ENCODE assay signal across 1 cellular context in the genomic region with DNA sequence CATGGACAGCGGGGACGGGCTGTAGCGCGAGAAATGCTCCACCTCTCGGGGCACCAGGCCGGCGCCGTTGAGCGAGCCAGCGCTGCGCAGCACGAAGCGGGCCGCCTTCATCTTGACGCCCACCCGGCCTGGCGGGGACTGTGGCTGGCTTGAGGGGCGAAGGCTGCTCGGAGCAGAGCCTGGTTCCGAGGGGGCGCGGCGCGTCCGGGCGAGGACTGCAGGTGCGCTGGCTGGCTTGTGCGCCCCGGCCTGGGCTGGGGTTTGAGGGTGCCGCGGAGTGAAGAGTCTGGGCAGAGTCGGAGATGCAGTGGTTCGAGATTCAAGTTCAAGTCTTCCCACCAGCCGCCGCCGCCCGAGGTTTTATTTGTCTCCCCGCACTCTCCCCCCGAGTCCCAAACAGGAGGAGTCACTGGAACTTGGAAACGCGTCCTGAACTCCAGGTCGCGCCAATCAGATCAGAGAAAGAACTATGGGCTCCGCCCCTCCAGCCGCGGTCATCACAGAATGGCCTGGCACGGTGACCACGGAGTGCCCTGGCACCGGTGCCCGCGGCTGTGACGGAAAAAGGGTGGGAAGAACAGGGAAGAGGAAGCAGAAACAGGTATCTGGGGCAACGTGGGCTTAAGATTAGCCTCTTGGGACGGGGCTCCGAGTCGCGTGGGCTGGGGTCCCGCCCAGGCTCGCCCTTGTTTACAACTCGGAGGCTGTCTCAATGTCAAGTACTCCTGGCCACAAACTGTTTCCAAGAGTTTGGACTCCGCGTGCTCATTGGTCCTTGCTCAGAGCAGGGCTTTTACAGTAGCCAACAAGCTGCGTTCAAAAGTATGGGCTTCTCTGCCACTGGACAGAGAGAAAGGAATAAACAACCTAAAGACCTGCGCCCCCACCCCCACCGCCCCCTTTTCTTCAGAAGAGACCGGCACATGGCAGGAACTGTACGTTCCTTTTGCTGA.
TF ChIP-seq lines count a peak whose summit lies in the region.

PDK4 (minus strand) TSS at position 334 of the 953 bp plus-strand sequence; CDS start at position 111, 223 bp downstream.

TF ChIP-seq in HepG2, 621 proteins besides CTCF, POLR2A, EP300 and RAD21 (continued from another document and continues in another):
- TF ChIP-seq, protein P1, sequence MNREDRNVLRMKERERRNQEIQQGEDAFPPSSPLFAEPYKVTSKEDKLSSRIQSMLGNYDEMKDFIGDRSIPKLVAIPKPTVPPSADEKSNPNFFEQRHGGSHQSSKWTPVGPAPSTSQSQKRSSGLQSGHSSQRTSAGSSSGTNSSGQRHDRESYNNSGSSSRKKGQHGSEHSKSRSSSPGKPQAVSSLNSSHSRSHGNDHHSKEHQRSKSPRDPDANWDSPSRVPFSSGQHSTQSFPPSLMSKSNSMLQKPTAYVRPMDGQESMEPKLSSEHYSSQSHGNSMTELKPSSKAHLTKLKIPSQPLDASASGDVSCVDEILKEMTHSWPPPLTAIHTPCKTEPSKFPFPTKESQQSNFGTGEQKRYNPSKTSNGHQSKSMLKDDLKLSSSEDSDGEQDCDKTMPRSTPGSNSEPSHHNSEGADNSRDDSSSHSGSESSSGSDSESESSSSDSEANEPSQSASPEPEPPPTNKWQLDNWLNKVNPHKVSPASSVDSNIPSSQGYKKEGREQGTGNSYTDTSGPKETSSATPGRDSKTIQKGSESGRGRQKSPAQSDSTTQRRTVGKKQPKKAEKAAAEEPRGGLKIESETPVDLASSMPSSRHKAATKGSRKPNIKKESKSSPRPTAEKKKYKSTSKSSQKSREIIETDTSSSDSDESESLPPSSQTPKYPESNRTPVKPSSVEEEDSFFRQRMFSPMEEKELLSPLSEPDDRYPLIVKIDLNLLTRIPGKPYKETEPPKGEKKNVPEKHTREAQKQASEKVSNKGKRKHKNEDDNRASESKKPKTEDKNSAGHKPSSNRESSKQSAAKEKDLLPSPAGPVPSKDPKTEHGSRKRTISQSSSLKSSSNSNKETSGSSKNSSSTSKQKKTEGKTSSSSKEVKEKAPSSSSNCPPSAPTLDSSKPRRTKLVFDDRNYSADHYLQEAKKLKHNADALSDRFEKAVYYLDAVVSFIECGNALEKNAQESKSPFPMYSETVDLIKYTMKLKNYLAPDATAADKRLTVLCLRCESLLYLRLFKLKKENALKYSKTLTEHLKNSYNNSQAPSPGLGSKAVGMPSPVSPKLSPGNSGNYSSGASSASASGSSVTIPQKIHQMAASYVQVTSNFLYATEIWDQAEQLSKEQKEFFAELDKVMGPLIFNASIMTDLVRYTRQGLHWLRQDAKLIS (CRISPR knock-in tag; IDR thresholded peaks at IDR 0.05): no peak
- TF ChIP-seq NCOA1 (CRISPR knock-in tag; IDR thresholded peaks at IDR 0.05) (no peak), ZNF280B (CRISPR knock-in tag; IDR thresholded peaks at IDR 0.05; ENCODE audit: borderline replicate concordance) (0 out of 2 replicates have a peak, but pooled peaks have one; percentile 53), ZNF263 (CRISPR knock-in tag; IDR thresholded peaks at IDR 0.05) (no peak), EEA1 (CRISPR knock-in tag; IDR thresholded peaks at IDR 0.05; ENCODE audit: borderline replicate concordance) (no peak), KDM2A (CRISPR knock-in tag; IDR thresholded peaks at IDR 0.05; ENCODE audit: borderline replicate concordance, low read depth) (0 out of 2 replicates have a peak, but pooled peaks have one; percentile 9), ZNF670 (CRISPR knock-in tag; IDR thresholded peaks at IDR 0.05; ENCODE audit: borderline replicate concordance) (no peak), ZNF282 (IDR thresholded peaks at IDR 0.05; ENCODE audit: partially characterized antibody) (no peak), TCF12 (IDR thresholded peaks at IDR 0.05) (no peak), TCF12 (CRISPR knock-in tag; IDR thresholded peaks at IDR 0.05) (no peak), SETDB1 (CRISPR knock-in tag; IDR thresholded peaks at IDR 0.05; ENCODE audit: borderline replicate concordance) (no peak), WIZ (CRISPR knock-in tag; IDR thresholded peaks at IDR 0.05) (no peak), ZNF777 (CRISPR knock-in tag; IDR thresholded peaks at IDR 0.05) (peak; percentile 29; the same call in 1 of the 2 replicates), HOXA3 (CRISPR knock-in tag; IDR thresholded peaks at IDR 0.05) (no peak), DR1 (CRISPR knock-in tag; IDR thresholded peaks at IDR 0.05) (no peak), ZNF547 (CRISPR knock-in tag; IDR thresholded peaks at IDR 0.05) (no peak), ZMYM2 (CRISPR knock-in tag; IDR thresholded peaks at IDR 0.05) (no peak), ATF7 (IDR thresholded peaks at IDR 0.05) (no peak), ATF7 (CRISPR knock-in tag; IDR thresholded peaks at IDR 0.05) (no peak), KDM1A (CRISPR knock-in tag; IDR thresholded peaks at IDR 0.05) (no peak), ZNF879 (CRISPR knock-in tag; IDR thresholded peaks at IDR 0.05) (no peak), HDAC2 (CRISPR knock-in tag; IDR thresholded peaks at IDR 0.05) (no peak), ZNF552 (CRISPR knock-in tag; IDR thresholded peaks at IDR 0.05; ENCODE audit: borderline replicate concordance) (no peak), HIVEP1 (CRISPR knock-in tag; IDR thresholded peaks at IDR 0.05) (0 out of 2 replicates have a peak, but pooled peaks have one; percentile 17), ZNF841 (CRISPR knock-in tag; IDR thresholded peaks at IDR 0.05; ENCODE audit: borderline replicate concordance) (no peak), ZNF660 (CRISPR knock-in tag; IDR thresholded peaks at IDR 0.05; ENCODE audit: borderline replicate concordance, low read depth) (no peak), PHF21A (CRISPR knock-in tag; IDR thresholded peaks at IDR 0.05) (no peak), ZBTB42 (CRISPR knock-in tag; IDR thresholded peaks at IDR 0.05) (no peak), GLI4 (CRISPR knock-in tag; IDR thresholded peaks at IDR 0.05; ENCODE audit: borderline replicate concordance) (no peak), PHB2 (IDR thresholded peaks at IDR 0.05; ENCODE audit: partially characterized antibody) (no peak)
- TF ChIP-seq, protein P2, sequence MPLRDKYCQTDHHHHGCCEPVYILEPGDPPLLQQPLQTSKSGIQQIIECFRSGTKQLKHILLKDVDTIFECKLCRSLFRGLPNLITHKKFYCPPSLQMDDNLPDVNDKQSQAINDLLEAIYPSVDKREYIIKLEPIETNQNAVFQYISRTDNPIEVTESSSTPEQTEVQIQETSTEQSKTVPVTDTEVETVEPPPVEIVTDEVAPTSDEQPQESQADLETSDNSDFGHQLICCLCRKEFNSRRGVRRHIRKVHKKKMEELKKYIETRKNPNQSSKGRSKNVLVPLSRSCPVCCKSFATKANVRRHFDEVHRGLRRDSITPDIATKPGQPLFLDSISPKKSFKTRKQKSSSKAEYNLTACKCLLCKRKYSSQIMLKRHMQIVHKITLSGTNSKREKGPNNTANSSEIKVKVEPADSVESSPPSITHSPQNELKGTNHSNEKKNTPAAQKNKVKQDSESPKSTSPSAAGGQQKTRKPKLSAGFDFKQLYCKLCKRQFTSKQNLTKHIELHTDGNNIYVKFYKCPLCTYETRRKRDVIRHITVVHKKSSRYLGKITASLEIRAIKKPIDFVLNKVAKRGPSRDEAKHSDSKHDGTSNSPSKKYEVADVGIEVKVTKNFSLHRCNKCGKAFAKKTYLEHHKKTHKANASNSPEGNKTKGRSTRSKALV (CRISPR knock-in tag; IDR thresholded peaks at IDR 0.05): peak; percentile 73; the same call in 1 of the 2 replicates
- TF ChIP-seq, protein P3, sequence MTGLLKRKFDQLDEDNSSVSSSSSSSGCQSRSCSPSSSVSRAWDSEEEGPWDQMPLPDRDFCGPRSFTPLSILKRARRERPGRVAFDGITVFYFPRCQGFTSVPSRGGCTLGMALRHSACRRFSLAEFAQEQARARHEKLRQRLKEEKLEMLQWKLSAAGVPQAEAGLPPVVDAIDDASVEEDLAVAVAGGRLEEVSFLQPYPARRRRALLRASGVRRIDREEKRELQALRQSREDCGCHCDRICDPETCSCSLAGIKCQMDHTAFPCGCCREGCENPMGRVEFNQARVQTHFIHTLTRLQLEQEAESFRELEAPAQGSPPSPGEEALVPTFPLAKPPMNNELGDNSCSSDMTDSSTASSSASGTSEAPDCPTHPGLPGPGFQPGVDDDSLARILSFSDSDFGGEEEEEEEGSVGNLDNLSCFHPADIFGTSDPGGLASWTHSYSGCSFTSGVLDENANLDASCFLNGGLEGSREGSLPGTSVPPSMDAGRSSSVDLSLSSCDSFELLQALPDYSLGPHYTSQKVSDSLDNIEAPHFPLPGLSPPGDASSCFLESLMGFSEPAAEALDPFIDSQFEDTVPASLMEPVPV (CRISPR knock-in tag; IDR thresholded peaks at IDR 0.05): no peak
- TF ChIP-seq, protein P4, sequence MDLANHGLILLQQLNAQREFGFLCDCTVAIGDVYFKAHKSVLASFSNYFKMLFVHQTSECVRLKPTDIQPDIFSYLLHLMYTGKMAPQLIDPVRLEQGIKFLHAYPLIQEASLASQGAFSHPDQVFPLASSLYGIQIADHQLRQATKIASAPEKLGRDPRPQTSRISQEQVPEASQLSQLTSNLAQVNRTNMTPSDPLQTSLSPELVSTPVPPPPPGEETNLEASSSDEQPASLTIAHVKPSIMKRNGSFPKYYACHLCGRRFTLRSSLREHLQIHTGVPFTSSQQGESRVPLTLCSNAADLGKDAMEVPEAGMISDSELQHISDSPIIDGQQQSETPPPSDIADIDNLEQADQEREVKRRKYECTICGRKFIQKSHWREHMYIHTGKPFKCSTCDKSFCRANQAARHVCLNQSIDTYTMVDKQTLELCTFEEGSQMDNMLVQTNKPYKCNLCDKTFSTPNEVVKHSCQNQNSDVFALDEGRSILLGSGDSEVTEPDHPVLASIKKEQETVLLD (CRISPR knock-in tag; IDR thresholded peaks at IDR 0.05; ENCODE audit: low read depth): no peak
- TF ChIP-seq, protein P5, sequence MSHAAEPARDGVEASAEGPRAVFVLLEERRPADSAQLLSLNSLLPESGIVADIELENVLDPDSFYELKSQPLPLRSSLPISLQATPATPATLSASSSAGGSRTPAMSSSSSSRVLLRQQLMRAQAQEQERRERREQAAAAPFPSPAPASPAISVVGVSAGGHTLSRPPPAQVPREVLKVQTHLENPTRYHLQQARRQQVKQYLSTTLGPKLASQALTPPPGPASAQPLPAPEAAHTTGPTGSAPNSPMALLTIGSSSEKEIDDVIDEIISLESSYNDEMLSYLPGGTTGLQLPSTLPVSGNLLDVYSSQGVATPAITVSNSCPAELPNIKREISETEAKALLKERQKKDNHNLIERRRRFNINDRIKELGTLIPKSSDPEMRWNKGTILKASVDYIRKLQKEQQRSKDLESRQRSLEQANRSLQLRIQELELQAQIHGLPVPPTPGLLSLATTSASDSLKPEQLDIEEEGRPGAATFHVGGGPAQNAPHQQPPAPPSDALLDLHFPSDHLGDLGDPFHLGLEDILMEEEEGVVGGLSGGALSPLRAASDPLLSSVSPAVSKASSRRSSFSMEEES (CRISPR knock-in tag; IDR thresholded peaks at IDR 0.05): no peak
- TF ChIP-seq, protein P6, sequence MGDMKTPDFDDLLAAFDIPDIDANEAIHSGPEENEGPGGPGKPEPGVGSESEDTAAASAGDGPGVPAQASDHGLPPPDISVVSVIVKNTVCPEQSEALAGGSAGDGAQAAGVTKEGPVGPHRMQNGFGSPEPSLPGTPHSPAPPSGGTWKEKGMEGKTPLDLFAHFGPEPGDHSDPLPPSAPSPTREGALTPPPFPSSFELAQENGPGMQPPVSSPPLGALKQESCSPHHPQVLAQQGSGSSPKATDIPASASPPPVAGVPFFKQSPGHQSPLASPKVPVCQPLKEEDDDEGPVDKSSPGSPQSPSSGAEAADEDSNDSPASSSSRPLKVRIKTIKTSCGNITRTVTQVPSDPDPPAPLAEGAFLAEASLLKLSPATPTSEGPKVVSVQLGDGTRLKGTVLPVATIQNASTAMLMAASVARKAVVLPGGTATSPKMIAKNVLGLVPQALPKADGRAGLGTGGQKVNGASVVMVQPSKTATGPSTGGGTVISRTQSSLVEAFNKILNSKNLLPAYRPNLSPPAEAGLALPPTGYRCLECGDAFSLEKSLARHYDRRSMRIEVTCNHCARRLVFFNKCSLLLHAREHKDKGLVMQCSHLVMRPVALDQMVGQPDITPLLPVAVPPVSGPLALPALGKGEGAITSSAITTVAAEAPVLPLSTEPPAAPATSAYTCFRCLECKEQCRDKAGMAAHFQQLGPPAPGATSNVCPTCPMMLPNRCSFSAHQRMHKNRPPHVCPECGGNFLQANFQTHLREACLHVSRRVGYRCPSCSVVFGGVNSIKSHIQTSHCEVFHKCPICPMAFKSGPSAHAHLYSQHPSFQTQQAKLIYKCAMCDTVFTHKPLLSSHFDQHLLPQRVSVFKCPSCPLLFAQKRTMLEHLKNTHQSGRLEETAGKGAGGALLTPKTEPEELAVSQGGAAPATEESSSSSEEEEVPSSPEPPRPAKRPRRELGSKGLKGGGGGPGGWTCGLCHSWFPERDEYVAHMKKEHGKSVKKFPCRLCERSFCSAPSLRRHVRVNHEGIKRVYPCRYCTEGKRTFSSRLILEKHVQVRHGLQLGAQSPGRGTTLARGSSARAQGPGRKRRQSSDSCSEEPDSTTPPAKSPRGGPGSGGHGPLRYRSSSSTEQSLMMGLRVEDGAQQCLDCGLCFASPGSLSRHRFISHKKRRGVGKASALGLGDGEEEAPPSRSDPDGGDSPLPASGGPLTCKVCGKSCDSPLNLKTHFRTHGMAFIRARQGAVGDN (CRISPR knock-in tag; IDR thresholded peaks at IDR 0.05): peak; percentile 80
